ENCODE assay signal across 8 cellular contexts in genomic region chr10:5814110-5815107, GRCh38. TPM values are rescaled to one million over a fixed set of nuclear protein-coding genes. Genes with fewer than 3 reads are reported as not detected.
DNase-seq lines count a peak whose midpoint lies in the region; ATAC-seq, FAIRE-seq and TF ChIP-seq lines count a peak whose summit lies in the region.

No MANE protein-coding gene starts in this region.

- H3K79me2 ChIP-seq in DND-41 (ENCODE audit: insufficient read depth, low read length) (peaks cover 52% of the 10 kb centered on the region), HepG2 (ENCODE audit: insufficient read depth, low read length) (peaks cover 42% of the 10 kb centered on the region)

- FAIRE-seq in HepG2 (lab: Jason Lieb, UNC), result no peak
- no peak for FAIRE-seq in urothelium cell line (lab: Jason Lieb, UNC)

- DNase-seq in DND-41 (no peak), HepG2 (ENCODE audit: low spot score) (no peak), thyroid gland (no peak), urothelium cell line (ENCODE audit: low spot score) (no peak), NCI-H510A treated with DMSO at 0.1 percent for 48 hours (lab: John Stamatoyannopoulos, UW) (no peak)
- peak; percentile 55 for DNase-seq in Jurkat, Clone E6-1 (ENCODE audit: low read depth, low spot score)

- TSS peak; percentile 91 for BruUV-seq in HepG2 (replicated peaks; lab: Mats Ljungman, UMichigan)

- H3K36me3 ChIP-seq in DND-41 (ENCODE audit: insufficient read depth, low read length) (peaks cover 4% of the 10 kb centered on the region), HepG2 (replicated peaks in 1 of 2; ENCODE audit: control insufficient read depth in 1 of 2, insufficient read depth in 2 of 2, low read length in 2 of 2) (no peaks in the 10 kb centered on the region), thyroid gland (no peaks in the 10 kb centered on the region)

- in situ Hi-C loops in HepG2 (cut with HindIII; ENCODE audit: extremely low pct_ligation_motif_present, low pct_unique_long_range_greater_than_20kb), result loop anchor here (10.0 kb wide), 1 partner anchor 60 kb away; no protein-coding TSS in a partner anchor

- H3K4me1 ChIP-seq in DND-41 (ENCODE audit: insufficient read depth, low read length) (peaks cover 43% of the 10 kb centered on the region), HepG2 (ENCODE audit: insufficient read depth, low read length) (peaks cover 54% of the 10 kb centered on the region), thyroid gland (peaks cover 28 to 30% of the 10 kb centered on the region in 2 donors)

- H3K9ac ChIP-seq in DND-41 (ENCODE audit: low read depth, low read length), result peak overlapping the region; percentile 99
- peak overlapping the region; percentile 99 for H3K9ac ChIP-seq in HepG2 (ENCODE audit: insufficient read depth, low read depth, low read length)

- TF ChIP-seq CTCF in DND-41 (IDR thresholded peaks at IDR 0.05; ENCODE audit: borderline replicate concordance, extremely low read depth, low read length, poor library complexity, severe bottlenecking), result no peak
- TF ChIP-seq CTCF in HepG2 (CRISPR knock-in tag; IDR thresholded peaks at IDR 0.05), result no peak
- TF ChIP-seq CTCF in thyroid gland (IDR thresholded peaks at IDR 0.05), result no peak

- no peak for ATAC-seq in DND-41 (ENCODE audit: insufficient read depth, low read depth)
- no peak for ATAC-seq in HepG2
- ATAC-seq in GM18907 (IDR thresholded peaks at IDR 0.05; ENCODE audit: unreplicated experiment), result no peak

- no peak for TF ChIP-seq EP300 in HepG2 (IDR thresholded peaks at IDR 0.05; ENCODE audit: low read depth in 2 of 2, low read length in 2 of 2)
- TF ChIP-seq EP300 in HepG2 (CRISPR knock-in tag; IDR thresholded peaks at IDR 0.05; ENCODE audit: borderline replicate concordance), result no peak

- peak overlapping the region; percentile 93 to 96 for H3K4me3 ChIP-seq in DND-41 (ENCODE audit: low read depth in 1 of 2, low read length in 2 of 2)
- H3K4me3 ChIP-seq in Jurkat, Clone E6-1 (ENCODE audit: low read length), result peak overlapping the region; percentile 88
- peak overlapping the region; percentile 55 to 97 (median 56); a peak in 5 of 6 replicates for H3K4me3 ChIP-seq in HepG2 (replicated peaks in 1 of 3; ENCODE audit: insufficient read depth in 1 of 3, low read depth in 2 of 3, low read length in 3 of 3)
- peak overlapping the region; percentile 21 to 99 (median 79) for H3K4me3 ChIP-seq in thyroid gland (replicated peaks in 1 of 3)

- POLR2A ChIA-PET in HepG2 (lab: Yijun Ruan, JAX), result interaction anchor here (0.7 to 2.3 kb wide), 21 partner anchors 8 to 368 kb away, joined by 3 to 28 read pairs (median 5); partner anchors contain the start of genes ANKRD16, FBH1 and TASOR2

- H4K20me1 ChIP-seq in DND-41 (ENCODE audit: insufficient read depth, low read length) (peaks cover 32% of the 10 kb centered on the region), HepG2 (ENCODE audit: insufficient read depth, low read length) (peaks cover 32% of the 10 kb centered on the region)

- TF ChIP-seq RAD21 in HepG2 (CRISPR knock-in tag; IDR thresholded peaks at IDR 0.05), result no peak

- CTCF ChIA-PET in HepG2 (lab: Yijun Ruan, JAX; ENCODE audit: low intra/inter-chr PET ratio, low total read pairs), result no interaction called here

- TF ChIP-seq POLR2A in HepG2 (IDR thresholded peaks at IDR 0.05; ENCODE audit: insufficient read depth in 1 of 2, low read depth in 2 of 2, low read length in 2 of 2) (no peak), thyroid gland (IDR thresholded peaks at IDR 0.05) (no peak)

- WGBS in adipose tissue, 3 donors, result 21 to 25% (median 23%) methylated on average over 11 to 12 of the region's 12 CpGs
- 41% methylated on average over 11 of the region's 12 CpGs for WGBS in HepG2 (ENCODE audit: low lambda C conversion rate)
- WGBS in thyroid gland, 2 donors, result 20 to 24% methylated on average over 11 to 12 of the region's 12 CpGs

- no peaks in the 10 kb centered on the region for H3K9me3 ChIP-seq in DND-41 (ENCODE audit: insufficient read depth, low read length, severe bottlenecking)
- no peaks in the 10 kb centered on the region for H3K9me3 ChIP-seq in HepG2 (ENCODE audit: low read length)
- H3K9me3 ChIP-seq in thyroid gland, result no peaks in the 10 kb centered on the region

- H2AFZ ChIP-seq in DND-41 (ENCODE audit: low read depth, low read length) (peak overlapping the region; percentile 66), HepG2 (ENCODE audit: low read length) (no peak overlapping the region)

- H3K4me2 ChIP-seq in DND-41 (ENCODE audit: insufficient read depth, low read length) (peak overlapping the region; percentile 81), HepG2 (ENCODE audit: low read depth, low read length) (peak overlapping the region; percentile 72)

- intact Hi-C loops in HepG2 (cut with micrococcal nuclease; ENCODE audit: unreplicated experiment), result loop anchor here (5.0 kb wide), 1 partner anchor 73 kb away; the partner anchor contains the start of gene ANKRD16
- intact Hi-C loops in thyroid gland (cut with DNase I), result loop anchor here (5.0 to 10.0 kb wide), 3 partner anchors 58 to 130 kb away; partner anchors contain the start of genes ANKRD16 and TASOR2

- H3K27ac ChIP-seq in DND-41 (ENCODE audit: low read length) (peak overlapping the region; percentile 91), adipose tissue (ENCODE audit: low read depth, low read length) (peak overlapping the region; percentile 65), HepG2 (ENCODE audit: extremely low read length, insufficient read depth, low read length) (peak overlapping the region; percentile 100), thyroid gland (peak overlapping the region; percentile 76 to 98 (median 93))

- H3K27me3 ChIP-seq in DND-41 (ENCODE audit: insufficient read depth, low read length, poor library complexity) (no peaks in the 10 kb centered on the region), HepG2 (ENCODE audit: control insufficient read depth in 1 of 2, insufficient read depth in 2 of 2, low read length in 2 of 2) (peaks cover 0 to 3% of the 10 kb centered on the region in 2 experiments; a peak in 1 of 5 replicates), thyroid gland (no peaks in the 10 kb centered on the region)

TF ChIP-seq in HepG2, 621 proteins besides CTCF, POLR2A, EP300 and RAD21 (continues in another document):
- TF ChIP-seq MIER3 (CRISPR knock-in tag; IDR thresholded peaks at IDR 0.05; ENCODE audit: borderline replicate concordance) (peak; percentile 8; the same call in 1 of the 2 replicates), SIN3B (IDR thresholded peaks at IDR 0.05; ENCODE audit: low read length) (0 out of 2 replicates have a peak, but pooled peaks have one; percentile 8), ZNF782 (CRISPR knock-in tag; IDR thresholded peaks at IDR 0.05; ENCODE audit: borderline replicate concordance) (0 out of 2 replicates have a peak, but pooled peaks have one; percentile 8)

RNA-seq across cellular contexts. Expression of gene GDI2, which starts 1.2 kb away (rescaled TPM):
- polyA plus RNA-seq in Jurkat, Clone E6-1 (2012; ENCODE audit: insufficient read depth, insufficient read length), result 261 TPM
- polyA plus RNA-seq in adipose tissue (100 to 1,000 TPM; 123 to 141 (median 140) TPM), HepG2 (2011; rRNA removed) (118 and 153 TPM in 2 replicates)
- total RNA-seq in HepG2 (2016; rRNA removed; fragmentation: Illumina TruSeq; extraction: Trizol) (477 and 756 TPM in 2 replicates), thyroid gland (100 to 1,000 TPM; 189 to 281 (median 236) TPM)
- 312 and 326 TPM in 2 replicates for total RNA-seq in HepG2 (2016; cell fraction: cytosol; rRNA removed; fragmentation: Illumina TruSeq; extraction: Trizol; ENCODE audit: low read depth)
- total RNA-seq in HepG2 (2016; cell fraction: insoluble cytoplasmic fraction; rRNA removed; fragmentation: Illumina TruSeq; extraction: Trizol), result 471 and 770 TPM in 2 replicates
- total RNA-seq in HepG2 (2016; cell fraction: membrane; rRNA removed; fragmentation: Illumina TruSeq; extraction: Trizol), result 290 and 338 TPM in 2 replicates
- total RNA-seq in HepG2 (2016; cell fraction: nucleus; rRNA removed; fragmentation: Illumina TruSeq; extraction: Trizol), result 188 and 200 TPM in 2 replicates
- 141 and 159 TPM in 2 replicates for polyA plus RNA-seq in HepG2 (2011; cell fraction: cytosol; rRNA removed)
- 45.6 and 58.6 TPM in 2 replicates for polyA plus RNA-seq in HepG2 (2011; cell fraction: nucleus; rRNA removed)
- 245 and 302 TPM in 2 replicates for polyA plus RNA-seq in HepG2 (2012)
- polyA plus RNA-seq in HepG2 (2016; cell fraction: cytosol; fragmentation: Illumina TruSeq; extraction: Trizol; ENCODE audit: low read depth), result 68.6 and 71.1 TPM in 2 replicates
- polyA plus RNA-seq in HepG2 (2016; cell fraction: insoluble cytoplasmic fraction; fragmentation: Illumina TruSeq; extraction: Trizol; ENCODE audit: low read depth), result 588 and 612 TPM in 2 replicates
- polyA plus RNA-seq in HepG2 (2016; cell fraction: membrane; fragmentation: Illumina TruSeq; extraction: Trizol; ENCODE audit: low read depth), result 141 and 156 TPM in 2 replicates
- 190 and 195 TPM in 2 replicates for polyA plus RNA-seq in HepG2 (2016; cell fraction: nucleus; fragmentation: Illumina TruSeq; extraction: Trizol; ENCODE audit: insufficient read depth, low read depth)
- 88.7 and 522 TPM in 2 replicates for polyA minus RNA-seq in HepG2 (2011; rRNA and poly(A)+ RNA removed; ENCODE audit: low replicate concordance)
- polyA minus RNA-seq in HepG2 (2011; cell fraction: cytosol; rRNA and poly(A)+ RNA removed), result 285 and 334 TPM in 2 replicates
- 112 and 162 TPM in 2 replicates for polyA minus RNA-seq in HepG2 (2011; cell fraction: nucleus; rRNA and poly(A)+ RNA removed)
